9 cellular contexts compared by ENCODE assay signal in the genomic region with DNA sequence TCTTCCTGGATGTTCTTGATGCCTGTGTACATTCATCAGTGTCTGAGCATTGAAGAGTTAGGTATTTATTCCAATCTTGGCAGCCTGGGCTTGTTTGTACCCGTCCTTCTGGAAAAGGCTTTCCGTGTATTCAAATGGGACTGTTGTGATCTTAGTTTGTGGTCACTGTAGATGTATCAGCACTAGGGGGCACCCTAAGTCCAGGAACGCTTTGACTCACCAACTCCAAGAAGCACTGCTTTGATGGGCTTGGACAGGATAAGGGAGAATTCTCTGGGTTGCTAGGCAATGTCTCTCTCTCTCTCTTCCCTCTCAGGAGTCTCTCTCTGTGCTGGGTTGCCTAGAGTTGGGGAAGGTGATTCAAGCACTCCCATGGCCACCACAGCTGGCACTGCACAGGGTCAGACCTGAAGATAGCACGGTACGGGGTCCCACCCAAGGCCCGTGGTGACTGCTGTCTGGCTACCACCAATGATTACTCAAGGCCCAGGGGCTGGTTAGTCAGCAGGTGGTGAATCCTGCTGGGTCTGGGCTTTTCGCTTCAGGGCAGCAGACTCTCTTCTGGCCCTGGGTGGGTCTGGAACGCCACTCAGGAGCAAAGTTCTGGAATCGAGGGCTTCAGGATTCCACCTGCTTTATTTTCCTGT.
A peak's percentile ranks its signal among the peaks of the same experiment; 100 is the strongest.
DNase-seq lines count a peak whose midpoint lies in the region; ATAC-seq, FAIRE-seq and TF ChIP-seq lines count a peak whose summit lies in the region.
"Had no signal": no experiment of that assay in that cellular context is flagged by ENCODE, and none has a peak within 500 bp of the region (broad histone marks: within the 10 kb centered on the region; RNA-seq: fewer than 3 reads in every experiment).

No MANE protein-coding gene starts in this region.

- H3K36me3 ChIP-seq in endothelial cell of umbilical vein (ENCODE audit: control insufficient read depth in 2 of 2, extremely low read depth in 1 of 2, insufficient read depth in 2 of 2, low read length in 2 of 2): peaks cover 0 to 2% of the 10 kb centered on the region in 2 experiments

- no peaks in the 10 kb centered on the region for H4K20me1 ChIP-seq in endothelial cell of umbilical vein (replicated peaks; ENCODE audit: control insufficient read depth, extremely low read depth, insufficient read depth, low read length)
- H4K20me1 ChIP-seq: BLaER1 had no signal

- peaks cover 3 to 56% (median 30%) of the 10 kb centered on the region in 3 donors for H3K36me3 Mint-ChIP-seq in naive thymus-derived CD8-positive, alpha-beta T cell

- H2AFZ ChIP-seq in endothelial cell of umbilical vein (ENCODE audit: low read depth, low read length): no peak overlapping the region

- DNase-seq in NCI-H187 treated with DMSO at 0.1 percent for 48 hours (lab: John Stamatoyannopoulos, UW): peak; percentile 19
- DNase-seq in NCI-H187 (lab: John Stamatoyannopoulos, UW): no peak
- peak; percentile 72 for DNase-seq in HT1080 (ENCODE audit: low read depth)
- peak; percentile 74 for DNase-seq in RPMI7951 (ENCODE audit: low read depth)
- peak; percentile 70 for DNase-seq in endothelial cell of umbilical vein (ENCODE audit: low read depth, low spot score)
- peak; percentile 46 for DNase-seq in mucosa of gallbladder (ENCODE audit: low spot score)
- no peak for DNase-seq in naive thymus-derived CD8-positive, alpha-beta T cell

- no peaks in the 10 kb centered on the region for H3K79me2 ChIP-seq in endothelial cell of umbilical vein (ENCODE audit: control insufficient read depth, insufficient read depth, low read length)

- ATAC-seq in naive thymus-derived CD8-positive, alpha-beta T cell: no peak
- ATAC-seq in HG02571 (IDR thresholded peaks at IDR 0.05; ENCODE audit: unreplicated experiment): no peak

- dilution Hi-C loops in endothelial cell of umbilical vein (cut with MboI; ENCODE audit: extremely low pct_ligation_motif_present, low sequenced_read_pairs): no loop called here

- no peaks in the 10 kb centered on the region for H3K27me3 ChIP-seq in endothelial cell of umbilical vein (ENCODE audit: control insufficient read depth in 2 of 2, insufficient read depth in 2 of 2, low read length in 2 of 2)
- H3K27me3 ChIP-seq: BLaER1 had no signal

- BruUV-seq in endothelial cell of umbilical vein (replicated peaks; lab: Mats Ljungman, UMichigan): no TSS peak

- FAIRE-seq in endothelial cell of umbilical vein (lab: Jason Lieb, UNC): peak; percentile 97

- no peak overlapping the region for H3K4me2 ChIP-seq in endothelial cell of umbilical vein (ENCODE audit: insufficient read depth, low read length)
- H3K4me2 ChIP-seq: BLaER1 had no signal

- no peaks in the 10 kb centered on the region for H3K9me1 ChIP-seq in endothelial cell of umbilical vein (replicated peaks; ENCODE audit: control insufficient read depth, extremely low read depth, insufficient read depth, low read length)

- no peaks in the 10 kb centered on the region for H3K4me1 ChIP-seq in endothelial cell of umbilical vein (ENCODE audit: control insufficient read depth, extremely low read depth, insufficient read depth, low read length)
- H3K4me1 ChIP-seq: BLaER1 had no signal

- intact Hi-C loops in endothelial cell of umbilical vein (cut with micrococcal nuclease): loop anchor here (1.0 to 2.0 kb wide), 4 partner anchors 32 to 582 kb away; a partner anchor contains a TSS

- H3K9ac ChIP-seq in endothelial cell of umbilical vein (replicated peaks; ENCODE audit: extremely low read depth, insufficient read depth, low read length): no peak overlapping the region
- H3K9ac ChIP-seq: BLaER1 had no signal

- no peak overlapping the region for H3K4me3 Mint-ChIP-seq in naive thymus-derived CD8-positive, alpha-beta T cell

- H3K27ac ChIP-seq in endothelial cell of umbilical vein (ENCODE audit: insufficient read depth, low read depth, low read length): no peak overlapping the region
- H3K27ac ChIP-seq: BLaER1 had no signal

- TF ChIP-seq CTCF in endothelial cell of umbilical vein (IDR thresholded peaks at IDR 0.05; ENCODE audit: extremely low read depth in 1 of 2, insufficient read depth in 1 of 2, low read depth in 1 of 2, low read length in 2 of 2): peak; percentile 70 to 72

- H3K9me3 Mint-ChIP-seq in naive thymus-derived CD8-positive, alpha-beta T cell: no peaks in the 10 kb centered on the region

- no peak overlapping the region for H3K27ac Mint-ChIP-seq in naive thymus-derived CD8-positive, alpha-beta T cell

- TF ChIP-seq POLR2A in endothelial cell of umbilical vein (IDR thresholded peaks at IDR 0.05; ENCODE audit: low read depth, low read length): no peak

- CTCF ChIA-PET in endothelial cell of umbilical vein (lab: Charles Lee): interaction anchor here (0.6 to 9.4 kb wide), 23 partner anchors 8 to 701 kb away, joined by 3 to 143 read pairs (median 4); no protein-coding TSS in a partner anchor

- POLR2A ChIA-PET in endothelial cell of umbilical vein (lab: Charles Lee): no interaction called here
- POLR2A ChIA-PET in naive thymus-derived CD8-positive, alpha-beta T cell (lab: Charles Lee): no interaction called here

- H3K4me3 ChIP-seq in endothelial cell of umbilical vein (replicated peaks in 1 of 3; ENCODE audit: insufficient read depth in 1 of 3, low read depth in 1 of 3, low read length in 3 of 3): no peak overlapping the region
- H3K4me3 ChIP-seq: BLaER1 had no signal

- H3K4me1 Mint-ChIP-seq in naive thymus-derived CD8-positive, alpha-beta T cell: no peaks in the 10 kb centered on the region

- H3K27me3 Mint-ChIP-seq in naive thymus-derived CD8-positive, alpha-beta T cell: no peaks in the 10 kb centered on the region

- H3K9me3 ChIP-seq in endothelial cell of umbilical vein (replicated peaks; ENCODE audit: control insufficient read depth, insufficient read depth, low read length): no peaks in the 10 kb centered on the region
- H3K9me3 ChIP-seq: BLaER1 had no signal

TF ChIP-seq in endothelial cell of umbilical vein, 7 proteins besides CTCF, POLR2A, EP300 and RAD21:
- TF ChIP-seq, protein P1, sequence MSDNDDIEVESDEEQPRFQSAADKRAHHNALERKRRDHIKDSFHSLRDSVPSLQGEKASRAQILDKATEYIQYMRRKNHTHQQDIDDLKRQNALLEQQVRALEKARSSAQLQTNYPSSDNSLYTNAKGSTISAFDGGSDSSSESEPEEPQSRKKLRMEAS (IDR thresholded peaks at IDR 0.05; ENCODE audit: insufficient read depth, insufficient read length): no peak
- no peak for TF ChIP-seq JUN (IDR thresholded peaks at IDR 0.05; ENCODE audit: borderline replicate concordance, insufficient read depth, insufficient read length, low read depth)
- no peak for TF ChIP-seq FOS (IDR thresholded peaks at IDR 0.05; ENCODE audit: borderline replicate concordance, insufficient read depth, low read length)
- TF ChIP-seq EZH2 (IDR thresholded peaks at IDR 0.05; ENCODE audit: borderline replicate concordance, low read depth, low read length, severe bottlenecking): no peak
- no peak for TF ChIP-seq POLR2AphosphoS5 (IDR thresholded peaks at IDR 0.05; ENCODE audit: insufficient read depth, low read depth, low read length)
- no peak for TF ChIP-seq GATA2 (IDR thresholded peaks at IDR 0.05; ENCODE audit: insufficient read depth, insufficient read length, low read depth, low read length)
- no peak for TF ChIP-seq MYC (IDR thresholded peaks at IDR 0.05; ENCODE audit: low read depth, low read length)

Comparison
In these comparisons a context has a peak if more than half of its experiments do, and no peak if none do; other contexts are left out.
1. DNase-seq: peak in NCI-H187 treated with DMSO at 0.1 percent for 48 hours (single experiment), HT1080 (single experiment), RPMI7951 (single experiment), endothelial cell of umbilical vein (single experiment) and mucosa of gallbladder (single experiment); none in NCI-H187 (0 of 2) and naive thymus-derived CD8-positive, alpha-beta T cell (0 of 10).